ENCODE assay signal across 8 cellular contexts in the genomic region with DNA sequence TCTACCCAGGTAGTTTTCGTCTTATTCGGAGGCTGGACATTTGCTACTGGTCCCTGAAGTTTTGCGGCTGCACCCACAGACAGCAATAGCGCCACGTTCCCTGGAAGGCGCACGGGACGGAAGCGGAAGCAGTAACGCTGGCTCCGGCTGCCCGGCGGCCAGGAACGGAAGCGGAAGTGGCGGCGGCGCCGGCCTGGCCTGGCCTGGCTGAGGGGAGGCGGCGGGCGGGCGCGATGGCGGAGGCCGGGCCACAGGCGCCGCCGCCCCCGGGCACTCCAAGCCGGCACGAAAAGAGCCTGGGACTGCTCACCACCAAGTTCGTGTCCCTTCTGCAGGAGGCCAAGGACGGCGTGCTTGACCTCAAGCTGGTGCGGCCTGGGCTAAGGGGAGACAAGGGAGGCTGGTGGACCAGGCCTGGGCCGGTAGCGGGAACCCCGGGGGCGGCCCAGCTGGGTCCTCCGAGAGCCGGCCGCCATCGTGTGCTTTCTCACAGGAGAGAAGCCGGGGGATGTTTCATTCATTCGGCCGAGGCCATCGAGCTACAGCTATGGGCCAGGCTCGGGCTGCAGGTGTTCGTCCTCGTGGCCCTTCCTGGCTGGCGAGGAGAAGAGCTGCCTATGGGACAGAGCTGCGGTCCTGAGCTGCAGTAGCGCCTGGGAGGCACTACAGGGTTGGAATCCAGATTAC. TPM values are rescaled to one million over a fixed set of nuclear protein-coding genes. Genes with fewer than 3 reads are reported as not detected.
A peak's percentile ranks its signal among the peaks of the same experiment; 100 is the strongest.
DNase-seq lines count a peak whose midpoint lies in the region; ATAC-seq and TF ChIP-seq lines count a peak whose summit lies in the region.

A gene with protein sequence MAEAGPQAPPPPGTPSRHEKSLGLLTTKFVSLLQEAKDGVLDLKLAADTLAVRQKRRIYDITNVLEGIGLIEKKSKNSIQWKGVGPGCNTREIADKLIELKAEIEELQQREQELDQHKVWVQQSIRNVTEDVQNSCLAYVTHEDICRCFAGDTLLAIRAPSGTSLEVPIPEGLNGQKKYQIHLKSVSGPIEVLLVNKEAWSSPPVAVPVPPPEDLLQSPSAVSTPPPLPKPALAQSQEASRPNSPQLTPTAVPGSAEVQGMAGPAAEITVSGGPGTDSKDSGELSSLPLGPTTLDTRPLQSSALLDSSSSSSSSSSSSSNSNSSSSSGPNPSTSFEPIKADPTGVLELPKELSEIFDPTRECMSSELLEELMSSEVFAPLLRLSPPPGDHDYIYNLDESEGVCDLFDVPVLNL (plus strand): TSS at position 161 of the 687 bp plus-strand sequence. CDS start 73 bp downstream, at position 234.

- TSS peak; percentile 59 for BruUV-seq in HCT116 (replicated peaks; lab: Mats Ljungman, UMichigan)

- DNase-seq in GM04503 (ENCODE audit: low read depth) = peak; percentile 42
- DNase-seq in HCT116 (ENCODE audit: low read depth, low spot score) = peak; percentile 85
- DNase-seq in MV-4-11 (lab: John Stamatoyannopoulos, UW) = peak; percentile 88
- DNase-seq in SKM-1 (lab: John Stamatoyannopoulos, UW; ENCODE audit: unreplicated experiment) = peak; percentile 89
- DNase-seq in activated naive CD4-positive, alpha-beta T cell treated with anti-CD3 and anti-CD28 coated beads, Interleukin-2, amount 50 U/mL, for 72 hours (ENCODE audit: low spot score in 2 of 2) = peak; percentile 90 to 91
- peak; percentile 88 for DNase-seq in glomerular visceral epithelial cell (ENCODE audit: extremely low spot score)
- DNase-seq in osteocyte (ENCODE audit: extremely low spot score, unreplicated experiment) = peak; percentile 94
- peak; percentile 58 for DNase-seq in thoracic aorta (ENCODE audit: low spot score)

- H3K9ac ChIP-seq in HCT116 (ENCODE audit: low read length) = peak within 1 kb of the TSS; percentile 85

- H3K27ac ChIP-seq in HCT116 (ENCODE audit: low read depth, low read length) = peak within 1 kb of the TSS; percentile 84
- H3K27ac ChIP-seq in thoracic aorta = peak within 1 kb of the TSS; percentile 29 to 49

- H3K36me3 ChIP-seq in HCT116 (ENCODE audit: control insufficient read depth in 1 of 2, insufficient read depth in 2 of 2, low read length in 2 of 2) (peaks cover 24 to 40% of the 10 kb centered on the region in 2 experiments; a peak in 3 of 4 replicates), thoracic aorta (peaks cover 31% of the 10 kb centered on the region)

- no peaks in the 10 kb centered on the region for H3K9me3 ChIP-seq in HCT116 (ENCODE audit: control insufficient read depth in 1 of 2, insufficient read depth in 1 of 2, low read depth in 1 of 2, low read length in 2 of 2)
- H3K9me3 ChIP-seq in thoracic aorta = no peaks in the 10 kb centered on the region

- peak; percentile 67 for TF ChIP-seq POLR2A in HCT116 (IDR thresholded peaks at IDR 0.05; ENCODE audit: borderline replicate concordance, extremely low read depth, insufficient read depth, insufficient read length)

- peaks cover 47% of the 10 kb centered on the region for H3K79me2 ChIP-seq in HCT116 (ENCODE audit: insufficient read depth, low read length)

- H3K4me1 ChIP-seq in HCT116 (ENCODE audit: control insufficient read depth in 1 of 2, insufficient read depth in 2 of 2, low read length in 2 of 2) = peaks cover 11 to 20% of the 10 kb centered on the region in 2 experiments; a peak in 3 of 4 replicates
- peaks cover 19 to 28% of the 10 kb centered on the region in 2 donors for H3K4me1 ChIP-seq in thoracic aorta (ENCODE audit: control insufficient read depth in 1 of 2, low read depth in 2 of 2)

- peaks cover 26% of the 10 kb centered on the region for H3K4me1 Mint-ChIP-seq in osteocyte (ENCODE audit: unreplicated experiment)

- no peaks in the 10 kb centered on the region for H3K27me3 ChIP-seq in HCT116 (ENCODE audit: insufficient read depth, low read length)
- no peaks in the 10 kb centered on the region for H3K27me3 ChIP-seq in thoracic aorta (replicated peaks; ENCODE audit: insufficient read depth)

- TF ChIP-seq CTCF in HCT116 (IDR thresholded peaks at IDR 0.05 in 2 of 3, conservative IDR thresholded peaks at IDR 0.05 in 1 of 3; ENCODE audit: borderline replicate concordance in 1 of 3, insufficient read depth in 1 of 3, low read depth in 2 of 3, low read length in 2 of 3) (no peak), osteocyte (IDR thresholded peaks at IDR 0.05) (no peak), thoracic aorta (IDR thresholded peaks at IDR 0.05) (no peak)

- peak within 1 kb of the TSS; percentile 65 for H2AFZ ChIP-seq in HCT116 (ENCODE audit: low read depth, low read length, poor library complexity, severe bottlenecking)

- H3K4me3 Mint-ChIP-seq in osteocyte (ENCODE audit: unreplicated experiment) = peak within 1 kb of the TSS; percentile 84

- no peaks in the 10 kb centered on the region for H3K27me3 Mint-ChIP-seq in osteocyte (ENCODE audit: unreplicated experiment)

- POLR2A ChIA-PET in HCT116 (lab: Charles Lee) = no interaction called here

- H3K36me3 Mint-ChIP-seq in activated naive CD4-positive, alpha-beta T cell treated with anti-CD3 and anti-CD28 coated beads, Interleukin-2, amount 50 U/mL, for 72 hours = peaks cover 25 to 44% of the 10 kb centered on the region in 2 donors
- H3K36me3 Mint-ChIP-seq in osteocyte (ENCODE audit: unreplicated experiment) = peaks cover 18% of the 10 kb centered on the region

- no peaks in the 10 kb centered on the region for H4K20me1 ChIP-seq in HCT116 (ENCODE audit: insufficient read depth)

- no peaks in the 10 kb centered on the region for H3K9me3 Mint-ChIP-seq in activated naive CD4-positive, alpha-beta T cell treated with anti-CD3 and anti-CD28 coated beads, Interleukin-2, amount 50 U/mL, for 72 hours
- H3K9me3 Mint-ChIP-seq in osteocyte (ENCODE audit: unreplicated experiment) = no peaks in the 10 kb centered on the region

- CTCF ChIA-PET in HCT116 (lab: Charles Lee) = interaction anchor here (1.2 kb wide), 1 partner anchor 13 kb away, joined by 3 read pairs; no protein-coding TSS in a partner anchor

- peak within 1 kb of the TSS; percentile 87 to 91 for H3K4me3 ChIP-seq in HCT116 (replicated peaks in 1 of 2; ENCODE audit: low read depth in 1 of 2, low read length in 2 of 2)
- H3K4me3 ChIP-seq in thoracic aorta = peak within 1 kb of the TSS; percentile 81

- H3K27ac Mint-ChIP-seq in activated naive CD4-positive, alpha-beta T cell treated with anti-CD3 and anti-CD28 coated beads, Interleukin-2, amount 50 U/mL, for 72 hours = peak within 1 kb of the TSS; percentile 92 to 96
- H3K27ac Mint-ChIP-seq in osteocyte (ENCODE audit: unreplicated experiment) = peak within 1 kb of the TSS; percentile 80

- peak; percentile 98 for ATAC-seq in HCT116
- peak; percentile 99 for ATAC-seq in activated naive CD4-positive, alpha-beta T cell treated with anti-CD3 and anti-CD28 coated beads, Interleukin-2, amount 50 U/mL, for 72 hours
- peak; percentile 79 for ATAC-seq in thoracic aorta (ENCODE audit: insufficient number of reproducible peaks, low FRiP score, low read depth)

- RAD21 ChIA-PET in HCT116 (lab: Charles Lee; ENCODE audit: low non-redundant PET in 1 of 2, low total read pairs in 2 of 2, uncharacterized antibody in 2 of 2, unreplicated experiment in 2 of 2) = no interaction called here

- H3K9me2 ChIP-seq in HCT116 (ENCODE audit: insufficient read depth) = no peaks in the 10 kb centered on the region

- TF ChIP-seq RAD21 in HCT116 (IDR thresholded peaks at IDR 0.05; ENCODE audit: low read depth) = no peak

- intact Hi-C loops in HCT116 (cut with micrococcal nuclease) = no loop called here

- peak within 1 kb of the TSS; percentile 95 for H3K4me2 ChIP-seq in HCT116 (ENCODE audit: low read length)

TF ChIP-seq in HCT116, 20 proteins besides CTCF, POLR2A, EP300 and RAD21:
- TF ChIP-seq ZFX (IDR thresholded peaks at IDR 0.05) = peak; percentile 98
- no peak for TF ChIP-seq ZNF274 (IDR thresholded peaks at IDR 0.05; ENCODE audit: low read depth, low read length)
- TF ChIP-seq POLR2AphosphoS5 (IDR thresholded peaks at IDR 0.05; ENCODE audit: low read depth, low read length) = peak; percentile 82
- TF ChIP-seq YY1 (IDR thresholded peaks at IDR 0.05; ENCODE audit: extremely low read depth, insufficient replicate concordance, low read depth, low read length) = peak; percentile 80
- peak; percentile 27 for TF ChIP-seq TCF7L2 (IDR thresholded peaks at IDR 0.05; ENCODE audit: borderline replicate concordance, extremely low read depth, insufficient read depth, insufficient read length)

RNA-seq across cellular contexts. Expression of the gene that starts here (rescaled TPM):
- total RNA-seq in HCT116 (2021; ENCODE audit: unreplicated experiment) (114 TPM), osteocyte (40.0 and 43.4 TPM in 2 replicates), thoracic aorta (100 to 1,000 TPM in 1 of 2 donors, 10 to 100 TPM in 1; 96.4 to 120 TPM)
- polyA plus RNA-seq in HCT116 (2012) = 92.8 and 99.8 TPM in 2 replicates
- 100 to 1,000 TPM in 1 of 2 donors, 10 to 100 TPM in 1; 71.7 to 104 TPM for total RNA-seq in activated naive CD4-positive, alpha-beta T cell treated with anti-CD3 and anti-CD28 coated beads, Interleukin-2, amount 50 U/mL, for 72 hours

Comparison
In these comparisons a context has a peak if more than half of its experiments do, and no peak if none do; other contexts are left out.
1. Peak in every context shown above with its lines: DNase-seq, ATAC-seq, H3K4me3 ChIP-seq and H3K27ac ChIP-seq.
2. DNase-seq: peak in every context shown above with its lines; median percentile 94 in osteocyte; 90 in activated naive CD4-positive, alpha-beta T cell treated with anti-CD3 and anti-CD28 coated beads, Interleukin-2, amount 50 U/mL, for 72 hours; 89 in SKM-1; 88 in MV-4-11; 88 in glomerular visceral epithelial cell; 85 in HCT116; 58 in thoracic aorta; 42 in GM04503.